9 cellular contexts compared by ENCODE assay signal in genomic region chr12:124687695-124688301, GRCh38.
DNase-seq lines count a peak whose midpoint lies in the region; ATAC-seq and TF ChIP-seq lines count a peak whose summit lies in the region.
"Had no signal": no experiment of that assay in that cellular context is flagged by ENCODE, and none has a peak within 500 bp of the region (broad histone marks: within the 10 kb centered on the region; RNA-seq: fewer than 3 reads in every experiment).

No MANE protein-coding gene starts in this region.

- H3K4me3 ChIP-seq in IMR-90 (ENCODE audit: insufficient read depth, low read depth, low read length): no peak overlapping the region
- H3K4me3 ChIP-seq in rectal smooth muscle tissue (ENCODE audit: low read length): no peak overlapping the region
- no peak overlapping the region for H3K4me3 ChIP-seq in mucosa of descending colon

- intact Hi-C loops in IMR-90 (cut with micrococcal nuclease) (no loop called here), mucosa of descending colon (cut with DNase I, micrococcal nuclease) (no loop called here)

- H3K4ac ChIP-seq in IMR-90 (ENCODE audit: low read depth, low read length): peak overlapping the region; percentile 80

- DNase-seq in IMR-90: no peak
- DNase-seq in SHP77 treated with DMSO at 0.1 percent for 48 hours (lab: John Stamatoyannopoulos, UW): peak; percentile 29
- DNase-seq in foreskin keratinocyte: no peak
- DNase-seq in mucosa of descending colon: no peak
- DNase-seq in NOMO-1 (lab: John Stamatoyannopoulos, UW; ENCODE audit: unreplicated experiment in 2 of 2): no peak
- DNase-seq in DMS114 treated with DMSO at 0.1 percent for 48 hours (lab: John Stamatoyannopoulos, UW; ENCODE audit: unreplicated experiment): no peak

- peak overlapping the region; percentile 81 for H2AFZ ChIP-seq in IMR-90 (replicated peaks; ENCODE audit: low read length, poor library complexity)

- BruUV-seq in IMR-90 (replicated peaks; lab: Mats Ljungman, UMichigan): no TSS peak

- H3K4me1 ChIP-seq in IMR-90 (ENCODE audit: control insufficient read depth, insufficient read depth, low read length) (peaks cover 26% of the 10 kb centered on the region), foreskin keratinocyte (peaks cover 41% of the 10 kb centered on the region), rectal smooth muscle tissue (ENCODE audit: control insufficient read depth, insufficient read depth, low read length) (peaks cover 23% of the 10 kb centered on the region), mucosa of descending colon (ENCODE audit: low read depth) (no peaks in the 10 kb centered on the region)

- 0 out of 4 replicates have a peak, but pooled peaks cover 0 to 3% of the 10 kb centered on the region in 2 experiments for H3K79me1 ChIP-seq in IMR-90 (ENCODE audit: low read depth in 1 of 2, low read length in 2 of 2)

- TF ChIP-seq CTCF in IMR-90 (conservative IDR thresholded peaks at IDR 0.05; ENCODE audit: low read depth, low read length): no peak
- no peak for TF ChIP-seq CTCF in foreskin keratinocyte (conservative IDR thresholded peaks at IDR 0.05)
- TF ChIP-seq CTCF in mucosa of descending colon (IDR thresholded peaks at IDR 0.05): no peak

- H3K27me3 ChIP-seq in IMR-90 (ENCODE audit: control insufficient read depth, insufficient read depth, low read length) (no peaks in the 10 kb centered on the region), foreskin keratinocyte (no peaks in the 10 kb centered on the region), rectal smooth muscle tissue (ENCODE audit: control insufficient read depth, insufficient read depth, low read length) (no peaks in the 10 kb centered on the region)

- POLR2A ChIA-PET in IMR-90 (lab: Charles Lee; ENCODE audit: unreplicated experiment): no interaction called here

- dilution Hi-C loops in IMR-90 (cut with HindIII; ENCODE audit: low sequenced_read_pairs, unreplicated experiment): loop anchor here (10.0 kb wide), 1 partner anchor 47 kb away; no protein-coding TSS in a partner anchor

- H3K14ac ChIP-seq in IMR-90 (replicated peaks; ENCODE audit: low read depth, low read length): peak overlapping the region; percentile 71

- no peak overlapping the region for H3K23ac ChIP-seq in IMR-90 (ENCODE audit: low read depth, low read length)

- 15% methylated on average over 4 of the region's 15 CpGs; no CpG with 5 or more reads in 1 of the 2 experiments for WGBS in IMR-90 (ENCODE audit: extremely low coverage in 2 of 2, insufficient read length in 1 of 2), 2 experiments

- no peak for TF ChIP-seq POLR2A in IMR-90 (IDR thresholded peaks at IDR 0.05; ENCODE audit: low read depth, low read length)

- peak overlapping the region; percentile 58 for H4K91ac ChIP-seq in IMR-90 (ENCODE audit: insufficient read depth, low read depth, low read length)

- H3K36me3 ChIP-seq in IMR-90 (ENCODE audit: control insufficient read depth, insufficient read depth, low read length) (no peaks in the 10 kb centered on the region), rectal smooth muscle tissue (ENCODE audit: control insufficient read depth, insufficient read depth, low read length) (no peaks in the 10 kb centered on the region), mucosa of descending colon (ENCODE audit: low read depth) (no peaks in the 10 kb centered on the region)

- H2BK20ac ChIP-seq in IMR-90 (ENCODE audit: low read depth, low read length): peak overlapping the region; percentile 20; the same call in 1 of the 2 replicates

- in situ Hi-C loops in IMR-90 (cut with MboI; ENCODE audit: low sequenced_read_pairs): no loop called here

- H4K8ac ChIP-seq in IMR-90 (ENCODE audit: low read depth in 2 of 2, low read length in 2 of 2): peak overlapping the region; percentile 33 to 57; a peak in 3 of 4 replicates

- H2BK5ac ChIP-seq in IMR-90 (ENCODE audit: low read depth, low read length, poor library complexity, severe bottlenecking): no peak overlapping the region

- no peaks in the 10 kb centered on the region for H4K20me1 ChIP-seq in IMR-90 (ENCODE audit: insufficient read depth, low read length)

- no peak overlapping the region for H3K27ac ChIP-seq in IMR-90 (ENCODE audit: insufficient read depth, low read length)
- H3K27ac ChIP-seq in foreskin keratinocyte: peak overlapping the region; percentile 9
- peak overlapping the region; percentile 64 for H3K27ac ChIP-seq in rectal smooth muscle tissue (ENCODE audit: low read depth, low read length)
- H3K27ac ChIP-seq: VCaP had no signal

- CTCF ChIA-PET in IMR-90 (lab: Yijun Ruan, JAX): no interaction called here

- no peak; the same call in 1 of the 2 replicates for ATAC-seq in IMR-90 (ENCODE audit: low read depth)
- no peak for ATAC-seq in foreskin keratinocyte
- no peak for ATAC-seq in mucosa of descending colon
- no peak for ATAC-seq in GM21367 (IDR thresholded peaks at IDR 0.05; ENCODE audit: unreplicated experiment)

- no peak for TF ChIP-seq RAD21 in IMR-90 (IDR thresholded peaks at IDR 0.05; ENCODE audit: low read length)

- peak overlapping the region; percentile 68; the same call in 1 of the 3 replicates for H2BK15ac ChIP-seq in IMR-90 (ENCODE audit: low read depth, low read length)

- peak overlapping the region; percentile 8; the same call in 1 of the 2 replicates for H3K18ac ChIP-seq in IMR-90 (ENCODE audit: low read depth, low read length)

- peak overlapping the region; percentile 61; the same call in 1 of the 2 replicates for H2AK5ac ChIP-seq in IMR-90 (ENCODE audit: low read depth, low read length)

- H3K9me3 ChIP-seq in IMR-90 (ENCODE audit: control insufficient read depth, insufficient read depth, low read length) (peaks cover 10% of the 10 kb centered on the region), mucosa of descending colon (peaks cover 4% of the 10 kb centered on the region)

- peak overlapping the region; percentile 13 for H2BK120ac ChIP-seq in IMR-90 (ENCODE audit: low read depth, low read length)

- H4K5ac ChIP-seq in IMR-90 (ENCODE audit: low read depth, low read length): 0 out of 2 replicates have a peak overlapping the region, but pooled peaks have one; percentile 19

- peaks cover 7% of the 10 kb centered on the region; the same call in 1 of the 2 replicates for H3K9me1 ChIP-seq in IMR-90 (ENCODE audit: insufficient read depth, low read length)

- H2AK9ac ChIP-seq in IMR-90 (replicated peaks; ENCODE audit: low read depth, low read length, poor library complexity): peak overlapping the region; percentile 3

- no peak overlapping the region for H3K4me2 ChIP-seq in IMR-90 (ENCODE audit: low read depth, low read length)

- H3K56ac ChIP-seq in IMR-90 (ENCODE audit: extremely low read depth, insufficient read depth, low read length): no peak overlapping the region

- H3K9ac ChIP-seq in IMR-90 (ENCODE audit: low read depth, low read length): 0 out of 2 replicates have a peak overlapping the region, but pooled peaks have one; percentile 9
- H3K9ac ChIP-seq in rectal smooth muscle tissue (ENCODE audit: low read length): no peak overlapping the region

TF ChIP-seq in IMR-90, 13 proteins besides CTCF, POLR2A, EP300 and RAD21:
- TF ChIP-seq RFX5 (IDR thresholded peaks at IDR 0.05; ENCODE audit: low read depth, low read length) (no peak), NFE2L2 (IDR thresholded peaks at IDR 0.05; ENCODE audit: low read depth, low read length) (no peak), FOS (IDR thresholded peaks at IDR 0.05; ENCODE audit: low read depth, low read length) (no peak), USF2 (IDR thresholded peaks at IDR 0.05; ENCODE audit: low read depth, low read length) (no peak), MAFK (IDR thresholded peaks at IDR 0.05; ENCODE audit: low read depth, low read length) (peak; percentile 21; the same call in 1 of the 2 replicates)
